ENCODE assay signal across 12 cellular contexts in genomic region chr6:156427345-156427744, GRCh38.
DNase-seq lines count a peak whose midpoint lies in the region; ATAC-seq and TF ChIP-seq lines count a peak whose summit lies in the region.
"Had no signal": no experiment of that assay in that cellular context is flagged by ENCODE, and none has a peak within 500 bp of the region (broad histone marks: within the 10 kb centered on the region; RNA-seq: fewer than 3 reads in every experiment).

No MANE protein-coding gene starts in this region.

- H3K27me3 Mint-ChIP-seq in stimulated activated naive CD8-positive, alpha-beta T cell treated with anti-CD3 and anti-CD28 coated beads, Interleukin-15, amount 100 ng/mL, for 72 hours = no peaks in the 10 kb centered on the region
- H3K27me3 Mint-ChIP-seq: dendritic cell treated with granulocyte-macrophage colony-stimulating factor and Interleukin-4, amounts not matched to agents 40 ng/mL and 50 ng/mL, for 4 days had no signal

- H3K4me1 Mint-ChIP-seq in stimulated activated naive CD8-positive, alpha-beta T cell treated with anti-CD3 and anti-CD28 coated beads, Interleukin-15, amount 100 ng/mL, for 72 hours = peaks cover 38% of the 10 kb centered on the region

- POLR2A ChIA-PET in GM10248 (lab: Yijun Ruan, JAX) = interaction anchor here (0.5 kb wide), 1 partner anchor 18 kb away, joined by 7 read pairs; no protein-coding TSS in a partner anchor

- H3K27ac Mint-ChIP-seq in stimulated activated naive CD8-positive, alpha-beta T cell treated with anti-CD3 and anti-CD28 coated beads, Interleukin-15, amount 100 ng/mL, for 72 hours = no peak overlapping the region
- H3K27ac Mint-ChIP-seq: dendritic cell treated with granulocyte-macrophage colony-stimulating factor and Interleukin-4, amounts not matched to agents 40 ng/mL and 50 ng/mL, for 4 days had no signal

- ATAC-seq in stimulated activated naive CD8-positive, alpha-beta T cell treated with anti-CD3 and anti-CD28 coated beads, Interleukin-15, Interleukin-2, amounts not matched to agents 100 U/mL and 50 U/mL, for 24 hours = peak; percentile 22
- ATAC-seq in stimulated activated naive CD8-positive, alpha-beta T cell treated with anti-CD3 and anti-CD28 coated beads, Interleukin-15, amount 100 ng/mL, for 72 hours = no peak
- ATAC-seq in aorta (ENCODE audit: low FRiP score) = peak; percentile 80

- H4K20me1 ChIP-seq in hepatocyte (ENCODE audit: insufficient read depth, poor library complexity, severe bottlenecking) = no peaks in the 10 kb centered on the region

- H3K4me3 ChIP-seq in astrocyte of the spinal cord (ENCODE audit: low read depth, low read length) (no peak overlapping the region), hepatocyte (no peak overlapping the region), aorta (ENCODE audit: low read length in 2 of 2) (no peak overlapping the region)
- H3K4me3 ChIP-seq: pancreas had no signal

- no peak for TF ChIP-seq CTCF in astrocyte of the spinal cord (IDR thresholded peaks at IDR 0.05; ENCODE audit: low read depth, low read length)
- no peak for TF ChIP-seq CTCF in hepatocyte (IDR thresholded peaks at IDR 0.05; ENCODE audit: poor library complexity)
- no peak for TF ChIP-seq CTCF in GM10248 (IDR thresholded peaks at IDR 0.05; ENCODE audit: control extremely low read depth, extremely low read depth, low read depth, missing control alignments)

- H3K4me2 ChIP-seq in hepatocyte = no peak overlapping the region

- in situ Hi-C loops in astrocyte of the spinal cord (cut with HindIII; ENCODE audit: low sequenced_read_pairs) = no loop called here

- H3K27ac ChIP-seq in hepatocyte = no peak overlapping the region
- H3K27ac ChIP-seq in aorta (ENCODE audit: low read depth in 1 of 2, low read length in 2 of 2) = no peak overlapping the region
- H3K27ac ChIP-seq: pancreas, WERI-Rb-1 had no signal

- DNase-seq in stimulated activated naive CD8-positive, alpha-beta T cell treated with anti-CD3 and anti-CD28 coated beads, Interleukin-15, Interleukin-2, amounts not matched to agents 100 U/mL and 50 U/mL, for 24 hours = no peak
- DNase-seq in stimulated activated naive CD8-positive, alpha-beta T cell treated with anti-CD3 and anti-CD28 coated beads, Interleukin-15, amount 100 ng/mL, for 72 hours = no peak
- DNase-seq in astrocyte of the spinal cord (ENCODE audit: low read depth, low spot score) (peak; percentile 98), hepatocyte (ENCODE audit: low spot score) (peak; percentile 26), aorta (peak; percentile 78 to 81), GM10248 (ENCODE audit: extremely low spot score) (no peak), cortex of kidney (lab: John Stamatoyannopoulos, UW) (no peak)
- DNase-seq in activated CD8-positive, alpha-beta memory T cell treated with anti-CD3 and anti-CD28 coated beads for 24 hours = no peak
- DNase-seq: Caco-2, WERI-Rb-1 had no signal

- no peaks in the 10 kb centered on the region for H3K79me2 ChIP-seq in hepatocyte

- no peaks in the 10 kb centered on the region for H3K27me3 ChIP-seq in hepatocyte
- H3K27me3 ChIP-seq in aorta (ENCODE audit: control insufficient read depth in 1 of 2, insufficient read depth in 2 of 2, low read length in 1 of 2) = no peaks in the 10 kb centered on the region
- H3K27me3 ChIP-seq: pancreas had no signal

- peaks cover 0 to 4% of the 10 kb centered on the region in 2 donors for H3K9me3 Mint-ChIP-seq in stimulated activated naive CD8-positive, alpha-beta T cell treated with anti-CD3 and anti-CD28 coated beads, Interleukin-15, amount 100 ng/mL, for 72 hours

- H3K36me3 ChIP-seq in hepatocyte (replicated peaks; ENCODE audit: insufficient read depth, low read depth) (no peaks in the 10 kb centered on the region), aorta (ENCODE audit: control insufficient read depth in 1 of 2, insufficient read depth in 2 of 2, low read length in 1 of 2) (no peaks in the 10 kb centered on the region)
- H3K36me3 ChIP-seq: pancreas, WERI-Rb-1 had no signal

- 74% methylated on average over 2 of the region's 2 CpGs for WGBS in hepatocyte (ENCODE audit: low lambda C conversion rate, missing lambda C conversion rate)
- 0 to 4% methylated on average over 2 of the region's 2 CpGs for WGBS in aorta, 2 donors

- CTCF ChIA-PET in GM10248 (lab: Yijun Ruan, JAX) = interaction anchor here (0.9 to 2.2 kb wide), 4 partner anchors 10 to 31 kb away, joined by 3 to 7 read pairs (median 3); no protein-coding TSS in a partner anchor

- no peak overlapping the region for H3K4me3 Mint-ChIP-seq in stimulated activated naive CD8-positive, alpha-beta T cell treated with anti-CD3 and anti-CD28 coated beads, Interleukin-15, amount 100 ng/mL, for 72 hours
- H3K4me3 Mint-ChIP-seq: dendritic cell treated with granulocyte-macrophage colony-stimulating factor and Interleukin-4, amounts not matched to agents 40 ng/mL and 50 ng/mL, for 4 days had no signal

- H3K9me3 ChIP-seq in hepatocyte (ENCODE audit: low read depth) (no peaks in the 10 kb centered on the region), aorta (ENCODE audit: control insufficient read depth, low read length) (no peaks in the 10 kb centered on the region)
- H3K9me3 ChIP-seq: Caco-2, pancreas had no signal

- H2AFZ ChIP-seq in hepatocyte = no peak overlapping the region

- no peaks in the 10 kb centered on the region for H3K4me1 ChIP-seq in hepatocyte (ENCODE audit: insufficient read depth)
- no peaks in the 10 kb centered on the region for H3K4me1 ChIP-seq in aorta (ENCODE audit: control insufficient read depth in 1 of 2, insufficient read depth in 2 of 2, low read length in 2 of 2)
- H3K4me1 ChIP-seq: Caco-2, pancreas had no signal

- intact Hi-C loops in aorta (cut with DNase I) = no loop called here

- H3K9me2 ChIP-seq in hepatocyte (replicated peaks; ENCODE audit: insufficient read depth) = no peaks in the 10 kb centered on the region

Comparison
In these comparisons a context has a peak if more than half of its experiments do, and no peak if none do; other contexts are left out.
1. DNase-seq: peak in astrocyte of the spinal cord (single experiment), hepatocyte (single experiment) and aorta (2 of 2); none in stimulated activated naive CD8-positive, alpha-beta T cell treated with anti-CD3 and anti-CD28 coated beads, Interleukin-15, Interleukin-2, amounts not matched to agents 100 U/mL and 50 U/mL, for 24 hours (single experiment), stimulated activated naive CD8-positive, alpha-beta T cell treated with anti-CD3 and anti-CD28 coated beads, Interleukin-15, amount 100 ng/mL, for 72 hours (0 of 2), GM10248 (single experiment), activated CD8-positive, alpha-beta memory T cell treated with anti-CD3 and anti-CD28 coated beads for 24 hours (single experiment) and cortex of kidney (single experiment).